ENCODE assay signal across 1 cellular context in genomic region chr11:47148903-47149535, GRCh38.
TF ChIP-seq lines count a peak whose summit lies in the region.

No MANE protein-coding gene starts in this region.

TF ChIP-seq in SK-N-SH treated with all-trans-retinoic acid at 6 μM for 48 hours, 23 proteins besides CTCF, POLR2A, EP300 and RAD21 (continued from another document):
- TF ChIP-seq CREB5 (CRISPR knock-in tag; IDR thresholded peaks at IDR 0.05; ENCODE audit: low read depth), result no peak
